In the genomic region with DNA sequence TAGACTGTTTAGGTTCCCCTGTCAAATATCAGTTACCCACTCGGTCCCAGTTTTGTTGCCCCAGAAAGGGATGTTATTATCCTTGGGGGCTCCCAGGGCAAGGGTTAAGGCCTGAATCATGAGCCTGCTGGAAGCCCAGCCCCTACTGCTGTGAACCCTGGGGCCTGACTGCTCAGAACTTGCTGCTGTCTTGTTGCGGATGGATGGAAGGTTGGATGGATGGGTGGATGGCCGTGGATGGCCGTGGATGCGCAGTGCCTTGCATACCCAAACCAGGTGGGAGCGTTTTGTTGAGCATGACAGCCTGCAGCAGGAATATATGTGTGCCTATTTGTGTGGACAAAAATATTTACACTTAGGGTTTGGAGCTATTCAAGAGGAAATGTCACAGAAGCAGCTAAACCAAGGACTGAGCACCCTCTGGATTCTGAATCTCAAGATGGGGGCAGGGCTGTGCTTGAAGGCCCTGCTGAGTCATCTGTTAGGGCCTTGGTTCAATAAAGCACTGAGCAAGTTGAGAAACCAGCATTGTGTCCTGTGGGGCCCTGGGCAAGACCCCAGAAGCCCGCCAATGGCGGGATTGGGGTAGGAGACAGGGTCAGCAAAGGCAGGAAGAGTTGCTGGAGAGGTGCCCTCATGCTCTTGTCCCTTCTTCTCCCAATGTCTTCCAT, we compare ENCODE assay signal across 10 cellular contexts. TPM values are rescaled to one million over a fixed set of nuclear protein-coding genes. Genes with fewer than 3 reads are reported as not detected.
DNase-seq lines count a peak whose midpoint lies in the region; ATAC-seq, FAIRE-seq and TF ChIP-seq lines count a peak whose summit lies in the region.
"Had no signal": no experiment of that assay in that cellular context is flagged by ENCODE, and none has a peak within 500 bp of the region (broad histone marks: within the 10 kb centered on the region; RNA-seq: fewer than 3 reads in every experiment).

No MANE protein-coding gene starts in this region.

- H3K27ac ChIP-seq in foreskin keratinocyte (peak overlapping the region; percentile 97), skeletal muscle tissue (ENCODE audit: low read depth, low read length) (peak overlapping the region; percentile 93)

- H3K4me3 Mint-ChIP-seq in activated T-helper 1 cell treated with anti-CD3 and anti-CD28 coated beads, Interleukin-12 subunit alpha, Interleukin-12 subunit beta, Interleukin-2, Interleukin-4 antibody, amounts not matched to agents 30 ng/mL and 10 ng/mL and 1 ng/mL, durations not matched to agents 14 hours and 24 hours and 36 hours, result no peak overlapping the region

- peak overlapping the region; percentile 62 for H3K27ac Mint-ChIP-seq in activated T-helper 1 cell treated with anti-CD3 and anti-CD28 coated beads, Interleukin-12 subunit alpha, Interleukin-12 subunit beta, Interleukin-2, Interleukin-4 antibody, amounts not matched to agents 30 ng/mL and 10 ng/mL and 1 ng/mL, durations not matched to agents 14 hours and 24 hours and 36 hours

- H3K36me3 ChIP-seq in skeletal muscle tissue (ENCODE audit: control insufficient read depth in 3 of 3, insufficient read depth in 3 of 3, low read length in 3 of 3) (peaks cover 11 to 30% (median 13%) of the 10 kb centered on the region in 3 donors), HAP-1 (replicated peaks) (peaks cover 47% of the 10 kb centered on the region)

- peaks cover 44% of the 10 kb centered on the region for H3K4me1 Mint-ChIP-seq in activated T-helper 1 cell treated with anti-CD3 and anti-CD28 coated beads, Interleukin-12 subunit alpha, Interleukin-12 subunit beta, Interleukin-2, Interleukin-4 antibody, amounts not matched to agents 30 ng/mL and 10 ng/mL and 1 ng/mL, durations not matched to agents 14 hours and 24 hours and 36 hours (ENCODE audit: low read depth)

- H3K9ac ChIP-seq in skeletal muscle tissue (ENCODE audit: low read depth in 1 of 3, low read length in 3 of 3), result peak overlapping the region in 1 of 3 donors; percentile 38

- ATAC-seq in foreskin keratinocyte, result peak; percentile 35
- no peak for ATAC-seq in HG03342 (IDR thresholded peaks at IDR 0.05; ENCODE audit: unreplicated experiment)

- FAIRE-seq in GM19239 (lab: Jason Lieb, UNC), result no peak

- intact Hi-C loops in activated T-helper 1 cell treated with anti-CD3 and anti-CD28 coated beads, Interleukin-12 subunit alpha, Interleukin-12 subunit beta, Interleukin-2, Interleukin-4 antibody, amounts not matched to agents 30 ng/mL and 10 ng/mL and 1 ng/mL, durations not matched to agents 14 hours and 24 hours and 36 hours (cut with micrococcal nuclease), result no loop called here

- no peak overlapping the region for H3K4me3 ChIP-seq in skeletal muscle tissue (ENCODE audit: low read length in 3 of 3)
- no peak overlapping the region for H3K4me3 ChIP-seq in HAP-1

- peaks cover 31% of the 10 kb centered on the region for H3K4me1 ChIP-seq in foreskin keratinocyte
- peaks cover 25 to 34% (median 29%) of the 10 kb centered on the region in 3 donors for H3K4me1 ChIP-seq in skeletal muscle tissue (ENCODE audit: control insufficient read depth in 3 of 3, insufficient read depth in 3 of 3, low read length in 3 of 3)
- H3K4me1 ChIP-seq in HAP-1, result peaks cover 16% of the 10 kb centered on the region

- H3K27me3 ChIP-seq in foreskin keratinocyte, result no peaks in the 10 kb centered on the region
- H3K27me3 ChIP-seq in skeletal muscle tissue (ENCODE audit: control insufficient read depth in 3 of 3, insufficient read depth in 3 of 3, low read length in 3 of 3), result no peaks in the 10 kb centered on the region
- H3K27me3 ChIP-seq in HAP-1 (ENCODE audit: low read depth), result no peaks in the 10 kb centered on the region

- H3K27me3 Mint-ChIP-seq in activated T-helper 1 cell treated with anti-CD3 and anti-CD28 coated beads, Interleukin-12 subunit alpha, Interleukin-12 subunit beta, Interleukin-2, Interleukin-4 antibody, amounts not matched to agents 30 ng/mL and 10 ng/mL and 1 ng/mL, durations not matched to agents 14 hours and 24 hours and 36 hours (ENCODE audit: insufficient read depth), result no peaks in the 10 kb centered on the region

- no peaks in the 10 kb centered on the region for H3K9me3 ChIP-seq in skeletal muscle tissue (ENCODE audit: control insufficient read depth in 3 of 3, low read length in 3 of 3)
- H3K9me3 ChIP-seq in HAP-1, result no peaks in the 10 kb centered on the region

- peaks cover 50% of the 10 kb centered on the region for H3K36me3 Mint-ChIP-seq in activated T-helper 1 cell treated with anti-CD3 and anti-CD28 coated beads, Interleukin-12 subunit alpha, Interleukin-12 subunit beta, Interleukin-2, Interleukin-4 antibody, amounts not matched to agents 30 ng/mL and 10 ng/mL and 1 ng/mL, durations not matched to agents 14 hours and 24 hours and 36 hours (ENCODE audit: low read depth)

- in situ Hi-C loops in HAP-1 (cut with MboI; ENCODE audit: low sequenced_read_pairs), result no loop called here

- TF ChIP-seq CTCF in foreskin keratinocyte (conservative IDR thresholded peaks at IDR 0.05), result no peak

- H3K9me3 Mint-ChIP-seq in activated T-helper 1 cell treated with anti-CD3 and anti-CD28 coated beads, Interleukin-12 subunit alpha, Interleukin-12 subunit beta, Interleukin-2, Interleukin-4 antibody, amounts not matched to agents 30 ng/mL and 10 ng/mL and 1 ng/mL, durations not matched to agents 14 hours and 24 hours and 36 hours, result no peaks in the 10 kb centered on the region

- peak; percentile 78 for DNase-seq in HCEC 1CT
- no peak for DNase-seq in activated T-helper 1 cell treated with anti-CD3 and anti-CD28 coated beads, Interleukin-12 subunit alpha, Interleukin-12 subunit beta, Interleukin-2, Interleukin-4 antibody, amounts not matched to agents 30 ng/mL and 10 ng/mL and 1 ng/mL, durations not matched to agents 14 hours and 24 hours and 36 hours (ENCODE audit: low spot score)
- DNase-seq in foreskin keratinocyte, result peak; percentile 68 to 83
- no peak for DNase-seq in GM19239 (ENCODE audit: insufficient read length, low spot score)
- DNase-seq in HAP-1 (ENCODE audit: low spot score in 2 of 2), result no peak
- DNase-seq in SIG-M5 treated with dmso at 0.1 percent for 504 hours (lab: John Stamatoyannopoulos, UW; ENCODE audit: unreplicated experiment), result no peak
- DNase-seq: cerebellar nuclear complex, NCI-H1092 had no signal

RNA-seq across cellular contexts. Expression of a gene that starts 9.6 kb away (rescaled TPM):
- 71.7 and 76.2 TPM in 2 replicates for total RNA-seq in activated T-helper 1 cell treated with anti-CD3 and anti-CD28 coated beads, Interleukin-12 subunit alpha, Interleukin-12 subunit beta, Interleukin-2, Interleukin-4 antibody, amounts not matched to agents 30 ng/mL and 10 ng/mL and 1 ng/mL, durations not matched to agents 14 hours and 24 hours and 36 hours
- total RNA-seq in foreskin keratinocyte (58.4 and 69.9 TPM in 2 replicates), skeletal muscle tissue (28.7 TPM)
- polyA plus RNA-seq in foreskin keratinocyte, result 47.5 and 64.1 TPM in 2 replicates

RNA-seq across cellular contexts. Expression of a gene that starts 14.6 kb away (rescaled TPM):
- 14.9 and 15.0 TPM in 2 replicates for total RNA-seq in activated T-helper 1 cell treated with anti-CD3 and anti-CD28 coated beads, Interleukin-12 subunit alpha, Interleukin-12 subunit beta, Interleukin-2, Interleukin-4 antibody, amounts not matched to agents 30 ng/mL and 10 ng/mL and 1 ng/mL, durations not matched to agents 14 hours and 24 hours and 36 hours
- total RNA-seq in foreskin keratinocyte (11.9 and 12.5 TPM in 2 replicates), skeletal muscle tissue (8.9 TPM)
- polyA plus RNA-seq in foreskin keratinocyte, result 10.2 and 10.8 TPM in 2 replicates

RNA-seq across cellular contexts. Expression of a gene that starts 19.2 kb away (rescaled TPM):
- 72.3 and 80.2 TPM in 2 replicates for total RNA-seq in activated T-helper 1 cell treated with anti-CD3 and anti-CD28 coated beads, Interleukin-12 subunit alpha, Interleukin-12 subunit beta, Interleukin-2, Interleukin-4 antibody, amounts not matched to agents 30 ng/mL and 10 ng/mL and 1 ng/mL, durations not matched to agents 14 hours and 24 hours and 36 hours
- total RNA-seq in foreskin keratinocyte (79.5 and 79.9 TPM in 2 replicates), skeletal muscle tissue (46.4 TPM)
- 67.2 and 68.9 TPM in 2 replicates for polyA plus RNA-seq in foreskin keratinocyte

RNA-seq across cellular contexts. Expression of a gene that starts 24.5 kb away (rescaled TPM):
- total RNA-seq in activated T-helper 1 cell treated with anti-CD3 and anti-CD28 coated beads, Interleukin-12 subunit alpha, Interleukin-12 subunit beta, Interleukin-2, Interleukin-4 antibody, amounts not matched to agents 30 ng/mL and 10 ng/mL and 1 ng/mL, durations not matched to agents 14 hours and 24 hours and 36 hours, result 0.12 TPM in 1 of 2 replicates, not detected in the other
- total RNA-seq in foreskin keratinocyte (0.14 and 0.17 TPM in 2 replicates), skeletal muscle tissue (not detected)
- 0.14 and 0.16 TPM in 2 replicates for polyA plus RNA-seq in foreskin keratinocyte

RNA-seq across cellular contexts. Expression of a gene that starts 38.2 kb away (rescaled TPM):
- 55.5 and 64.6 TPM in 2 replicates for total RNA-seq in activated T-helper 1 cell treated with anti-CD3 and anti-CD28 coated beads, Interleukin-12 subunit alpha, Interleukin-12 subunit beta, Interleukin-2, Interleukin-4 antibody, amounts not matched to agents 30 ng/mL and 10 ng/mL and 1 ng/mL, durations not matched to agents 14 hours and 24 hours and 36 hours
- total RNA-seq in foreskin keratinocyte (77.4 and 81.3 TPM in 2 replicates), skeletal muscle tissue (9.4 TPM)
- 93.0 and 100 TPM in 2 replicates for polyA plus RNA-seq in foreskin keratinocyte

Comparison
In these comparisons a context has a peak if more than half of its experiments do, and no peak if none do; other contexts are left out.
1. DNase-seq: peak in HCEC 1CT (single experiment) and foreskin keratinocyte (2 of 2); none in activated T-helper 1 cell treated with anti-CD3 and anti-CD28 coated beads, Interleukin-12 subunit alpha, Interleukin-12 subunit beta, Interleukin-2, Interleukin-4 antibody, amounts not matched to agents 30 ng/mL and 10 ng/mL and 1 ng/mL, durations not matched to agents 14 hours and 24 hours and 36 hours (single experiment), GM19239 (single experiment), HAP-1 (0 of 2) and SIG-M5 treated with dmso at 0.1 percent for 504 hours (single experiment).